In genomic region chr3:100634493-100635272, GRCh38 we compare ENCODE assay signal across 9 cellular contexts. TPM values are rescaled to one million over a fixed set of nuclear protein-coding genes. Genes with fewer than 3 reads are reported as not detected.
DNase-seq lines count a peak whose midpoint lies in the region; ATAC-seq, FAIRE-seq and TF ChIP-seq lines count a peak whose summit lies in the region.
"Had no signal": no experiment of that assay in that cellular context is flagged by ENCODE, and none has a peak within 500 bp of the region (broad histone marks: within the 10 kb centered on the region; RNA-seq: fewer than 3 reads in every experiment).

No MANE protein-coding gene starts in this region.

- no peak overlapping the region for H3K9ac ChIP-seq in keratinocyte (ENCODE audit: control insufficient read depth, extremely low read depth, insufficient read depth, low read length)

- ATAC-seq in GM21360 (IDR thresholded peaks at IDR 0.05; ENCODE audit: unreplicated experiment) (no peak), GM18519 (IDR thresholded peaks at IDR 0.05; ENCODE audit: low FRiP score, unreplicated experiment) (no peak)

- no peak overlapping the region for H2AFZ ChIP-seq in keratinocyte (ENCODE audit: control insufficient read depth, low read length)

- no peaks in the 10 kb centered on the region for H3K4me1 ChIP-seq in keratinocyte (ENCODE audit: control insufficient read depth, extremely low read depth, insufficient read depth, low read length)

- no peaks in the 10 kb centered on the region for H3K9me3 Mint-ChIP-seq in activated CD4-positive, alpha-beta memory T cell treated with anti-CD3 and anti-CD28 coated beads, Interleukin-2, amount 10 ng/mL, durations not matched to agents 7 days and 5 days

- no peak overlapping the region for H3K4me3 ChIP-seq in keratinocyte (ENCODE audit: control insufficient read depth in 2 of 3, extremely low read depth in 1 of 3, insufficient read depth in 2 of 3, low read depth in 1 of 3, low read length in 3 of 3)

- no peak overlapping the region for H3K27ac Mint-ChIP-seq in activated CD4-positive, alpha-beta memory T cell treated with anti-CD3 and anti-CD28 coated beads, Interleukin-2, amount 10 ng/mL, durations not matched to agents 7 days and 5 days

- in situ Hi-C loops in KBM-7 (cut with MboI; ENCODE audit: low pct_unique_long_range_greater_than_20kb, low sequenced_read_pairs), result no loop called here

- no peak overlapping the region for H3K4me3 Mint-ChIP-seq in activated CD4-positive, alpha-beta memory T cell treated with anti-CD3 and anti-CD28 coated beads, Interleukin-2, amount 10 ng/mL, durations not matched to agents 7 days and 5 days

- H4K20me1 ChIP-seq in keratinocyte (ENCODE audit: control insufficient read depth, extremely low read depth, insufficient read depth, low read length), result no peaks in the 10 kb centered on the region

- H3K36me3 ChIP-seq in keratinocyte (ENCODE audit: control insufficient read depth in 2 of 2, extremely low read depth in 1 of 2, insufficient read depth in 2 of 2, low read length in 2 of 2), result no peaks in the 10 kb centered on the region

- dilution Hi-C loops in keratinocyte (cut with MboI; ENCODE audit: extremely low pct_ligation_motif_present, low sequenced_read_pairs), result no loop called here

- H3K4me2 ChIP-seq in keratinocyte (ENCODE audit: control insufficient read depth, extremely low read depth, insufficient read depth, low read depth, low read length), result no peak overlapping the region

- DNase-seq in DMS 273 (lab: John Stamatoyannopoulos, UW; ENCODE audit: unreplicated experiment) (peak; percentile 59), DMS 273 treated with DMSO at 0.1 percent for 48 hours (lab: John Stamatoyannopoulos, UW) (no peak), KBM-7 (peak; percentile 58), keratinocyte (ENCODE audit: low read depth, low spot score) (no peak), hippocampal formation (lab: John Stamatoyannopoulos, UW) (no peak)
- peak; percentile 33 for DNase-seq in activated CD4-positive, alpha-beta memory T cell treated with anti-CD3 and anti-CD28 coated beads, Interleukin-2, amount 10 ng/mL, durations not matched to agents 7 days and 5 days

- CTCF ChIA-PET in activated CD4-positive, alpha-beta memory T cell treated with anti-CD3 and anti-CD28 coated beads, Interleukin-2, amount 10 ng/mL, durations not matched to agents 7 days and 5 days (lab: Charles Lee), result interaction anchor here (0.7 to 1.4 kb wide), 6 partner anchors 9 to 803 kb away, joined by 3 to 6 read pairs (median 3); no protein-coding TSS in a partner anchor

- no peaks in the 10 kb centered on the region for H3K27me3 ChIP-seq in keratinocyte (ENCODE audit: control insufficient read depth, extremely low read depth, insufficient read depth, low read length)

- no peaks in the 10 kb centered on the region for H3K9me3 ChIP-seq in keratinocyte (ENCODE audit: control insufficient read depth, low read depth, low read length)

- peaks cover 2% of the 10 kb centered on the region for H3K27me3 Mint-ChIP-seq in activated CD4-positive, alpha-beta memory T cell treated with anti-CD3 and anti-CD28 coated beads, Interleukin-2, amount 10 ng/mL, durations not matched to agents 7 days and 5 days

- H3K4me1 Mint-ChIP-seq in activated CD4-positive, alpha-beta memory T cell treated with anti-CD3 and anti-CD28 coated beads, Interleukin-2, amount 10 ng/mL, durations not matched to agents 7 days and 5 days, result peaks cover 9% of the 10 kb centered on the region

- H3K9me1 ChIP-seq in keratinocyte (ENCODE audit: control insufficient read depth, extremely low read depth, insufficient read depth, low read length), result no peaks in the 10 kb centered on the region

- POLR2A ChIA-PET in activated CD4-positive, alpha-beta memory T cell treated with anti-CD3 and anti-CD28 coated beads, Interleukin-2, amount 10 ng/mL, durations not matched to agents 7 days and 5 days (lab: Charles Lee), result no interaction called here

- H3K27ac ChIP-seq in keratinocyte (ENCODE audit: control insufficient read depth, insufficient read depth, low read length), result no peak overlapping the region

- H3K79me2 ChIP-seq in keratinocyte (ENCODE audit: control insufficient read depth, insufficient read depth, low read length), result no peaks in the 10 kb centered on the region

- H3K36me3 Mint-ChIP-seq in activated CD4-positive, alpha-beta memory T cell treated with anti-CD3 and anti-CD28 coated beads, Interleukin-2, amount 10 ng/mL, durations not matched to agents 7 days and 5 days (ENCODE audit: low read depth), result no peaks in the 10 kb centered on the region

- peak; percentile 41 for FAIRE-seq in keratinocyte (lab: Jason Lieb, UNC)
- FAIRE-seq: A204.1 had no signal

- TF ChIP-seq CTCF in keratinocyte (optimal IDR thresholded peaks at IDR 0.05 in 1 of 3, IDR thresholded peaks at IDR 0.05 in 1 of 3, conservative IDR thresholded peaks at IDR 0.05 in 1 of 3; ENCODE audit: extremely low read depth in 1 of 3, insufficient read depth in 2 of 3, low read length in 3 of 3), result peak; percentile 22 to 86 (median 40)

RNA-seq across cellular contexts. Expression of gene ADGRG7, which starts 25.3 kb away (rescaled TPM):
- not detected for total RNA-seq in activated CD4-positive, alpha-beta memory T cell treated with anti-CD3 and anti-CD28 coated beads, Interleukin-2, amount 10 ng/mL, durations not matched to agents 7 days and 5 days
- polyA plus RNA-seq in keratinocyte, result 0.03 to 0.06 TPM (median 0.03 TPM) in 3 replicates
- polyA plus RNA-seq in keratinocyte (2011; ENCODE audit: low read depth), result 0.16 TPM
- not detected in 2 replicates for polyA plus RNA-seq in keratinocyte (2011; cell fraction: cytosol; rRNA removed)
- polyA plus RNA-seq in keratinocyte (2011; cell fraction: nucleus; rRNA removed), result 0.06 and 0.07 TPM in 2 replicates
- 0.08 and 0.45 TPM in 2 replicates for polyA plus RNA-seq in keratinocyte (2012; ENCODE audit: low replicate concordance)
- 0.19 TPM in 1 of 3 replicates, not detected in the others for polyA minus RNA-seq in keratinocyte
- not detected for polyA minus RNA-seq in keratinocyte (2011; cell fraction: cytosol; rRNA and poly(A)+ RNA removed)
- polyA minus RNA-seq in keratinocyte (2011; cell fraction: nucleus; rRNA and poly(A)+ RNA removed), result not detected in 2 replicates

Comparison
In these comparisons a context has a peak if more than half of its experiments do, and no peak if none do; other contexts are left out.
1. DNase-seq: peak in DMS 273 (single experiment), KBM-7 (single experiment) and activated CD4-positive, alpha-beta memory T cell treated with anti-CD3 and anti-CD28 coated beads, Interleukin-2, amount 10 ng/mL, durations not matched to agents 7 days and 5 days (single experiment); none in DMS 273 treated with DMSO at 0.1 percent for 48 hours (single experiment), keratinocyte (single experiment) and hippocampal formation (0 of 2).